In genomic region chr22:36123673-36124630, GRCh38 we compare ENCODE assay signal across 8 cellular contexts. TPM values are rescaled to one million over a fixed set of nuclear protein-coding genes. Genes with fewer than 3 reads are reported as not detected.
DNase-seq lines count a peak whose midpoint lies in the region; ATAC-seq and TF ChIP-seq lines count a peak whose summit lies in the region.

No MANE protein-coding gene starts in this region.

- peaks cover 15% of the 10 kb centered on the region for H3K4me1 Mint-ChIP-seq in HFFc6 (ENCODE audit: low read depth)

- peaks cover 12% of the 10 kb centered on the region for H3K27me3 Mint-ChIP-seq in HFFc6 (ENCODE audit: insufficient read depth)

- H3K9ac ChIP-seq in adipocyte (ENCODE audit: low read length): peak overlapping the region; percentile 68

- TF ChIP-seq CTCF in HFFc6 (IDR thresholded peaks at IDR 0.05) (peak; percentile 99), heart left ventricle (IDR thresholded peaks at IDR 0.05) (peak; percentile 95 to 99 (median 98)), transverse colon (IDR thresholded peaks at IDR 0.05) (peak; percentile 95 to 99 (median 98))

- no peaks in the 10 kb centered on the region for H3K9me3 Mint-ChIP-seq in HFFc6

- peak overlapping the region; percentile 94 for H3K27ac Mint-ChIP-seq in HFFc6

- WGBS in heart left ventricle, 4 donors: 27 to 29% (median 27%) methylated on average over 46 to 50 of the region's 50 CpGs
- WGBS in transverse colon (ENCODE audit: low coverage in 1 of 2), 2 donors: 26 to 73% methylated on average over 11 to 49 of the region's 50 CpGs

- H3K9me3 ChIP-seq in adipocyte (ENCODE audit: control insufficient read depth, low read length) (no peaks in the 10 kb centered on the region), heart left ventricle (peaks cover 0 to 5% (median 0%) of the 10 kb centered on the region in 12 donors), transverse colon (no peaks in the 10 kb centered on the region)

- peak; percentile 96 for DNase-seq in EH (ENCODE audit: low read depth)
- DNase-seq in HFFc6: peak; percentile 89
- peak; percentile 91 for DNase-seq in NCI-H146 (lab: John Stamatoyannopoulos, UW)
- peak; percentile 89 for DNase-seq in T follicular helper cell (ENCODE audit: low read depth)
- DNase-seq in adipocyte (ENCODE audit: low read depth): peak; percentile 98
- peak; percentile 94 to 98 (median 97) for DNase-seq in heart left ventricle
- DNase-seq in posterior cingulate gyrus: peak; percentile 83 to 99 (median 90)
- DNase-seq in transverse colon: peak; percentile 96

- H3K36me3 Mint-ChIP-seq in HFFc6 (ENCODE audit: low read depth): no peaks in the 10 kb centered on the region

- H3K27ac ChIP-seq in heart left ventricle (peak overlapping the region; percentile 53 to 94 (median 86)), transverse colon (peak overlapping the region; percentile 82 to 88 (median 86))

- peak overlapping the region; percentile 78 for H3K4me3 Mint-ChIP-seq in HFFc6

- H3K36me3 ChIP-seq in adipocyte (ENCODE audit: control insufficient read depth, insufficient read depth, low read length, severe bottlenecking) (no peaks in the 10 kb centered on the region), heart left ventricle (no peaks in the 10 kb centered on the region), transverse colon (no peaks in the 10 kb centered on the region)

- intact Hi-C loops in heart left ventricle (cut with DNase I) (loop anchor here (1.0 to 10.0 kb wide), 18 partner anchors 57 to 777 kb away; no protein-coding TSS in a partner anchor), posterior cingulate gyrus (cut with DNase I) (loop anchor here (1.0 to 10.0 kb wide), 3 partner anchors 99 to 497 kb away; partner anchors contain the start of gene RBFOX2), transverse colon (cut with DNase I; ENCODE audit: low total_unique reads) (loop anchor here (2.0 to 10.0 kb wide), 3 partner anchors 55 to 497 kb away; no protein-coding TSS in a partner anchor)

- no peaks in the 10 kb centered on the region for H3K27me3 ChIP-seq in adipocyte (replicated peaks; ENCODE audit: control insufficient read depth, insufficient read depth, low read length)
- H3K27me3 ChIP-seq in heart left ventricle: no peaks in the 10 kb centered on the region
- peaks cover 5% of the 10 kb centered on the region for H3K27me3 ChIP-seq in transverse colon

- no peaks in the 10 kb centered on the region for H3K4me1 ChIP-seq in adipocyte (ENCODE audit: control insufficient read depth, insufficient read depth, low read length)
- peaks cover 0 to 10% (median 2%) of the 10 kb centered on the region in 12 donors for H3K4me1 ChIP-seq in heart left ventricle
- peaks cover 0 to 11% (median 2%) of the 10 kb centered on the region in 4 donors for H3K4me1 ChIP-seq in transverse colon

- peak; percentile 85 for TF ChIP-seq EP300 in transverse colon (IDR thresholded peaks at IDR 0.05; ENCODE audit: low read depth)

- H3K4me3 ChIP-seq in adipocyte (ENCODE audit: low read length) (peak overlapping the region; percentile 60), heart left ventricle (peak overlapping the region in 10 of 12 donors; percentile 15 to 51 (median 37)), transverse colon (peak overlapping the region in 2 of 4 donors; percentile 6 to 35)

- TF ChIP-seq POLR2A in heart left ventricle (IDR thresholded peaks at IDR 0.05) (peak in 1 of 2 donors; percentile 51), transverse colon (IDR thresholded peaks at IDR 0.05) (peak; percentile 49)

- in situ Hi-C loops in transverse colon (cut with MboI; ENCODE audit: low pct_ligation_motif_present in 1 of 4, low pct_unique_long_range_greater_than_20kb in 1 of 4, low sequenced_read_pairs in 3 of 4): loop anchor here in 3 of 4 donors (5.0 to 25.0 kb wide), 8 partner anchors 57 to 769 kb away; partner anchors contain the start of genes APOL6 (in 1 of the 3), MB (in 1 of the 3) and MCM5 (in 1 of the 3)

- peak; percentile 96 to 99 (median 98) for ATAC-seq in heart left ventricle

RNA-seq across cellular contexts. Expression of gene APOL3, which starts 36.6 kb away (rescaled TPM):
- total RNA-seq in HFFc6 (2021; fragmentation: NEBNext Ultra II Directional; extraction: Animal tissue kit (Norgen Biotek cat#: 25700)): 1 to 10 TPM; 1.0 to 2.3 (median 2.2) TPM
- total RNA-seq in heart left ventricle: 100 to 1,000 TPM in 1 of 9 donors, 10 to 100 TPM in 8; 16.9 to 103 (median 24.5) TPM
- 10 to 100 TPM; 23.9 to 24.6 TPM for polyA plus RNA-seq in heart left ventricle
- 10 to 100 TPM in 3 of 4 donors, 1 to 10 TPM in 1; 8.7 to 53.9 (median 19.4) TPM for total RNA-seq in transverse colon
